In genomic region chr3:107939621-107940236, GRCh38 we compare ENCODE assay signal across 17 cellular contexts.
DNase-seq lines count a peak whose midpoint lies in the region; ATAC-seq and TF ChIP-seq lines count a peak whose summit lies in the region.
"Had no signal": no experiment of that assay in that cellular context is flagged by ENCODE, and none has a peak within 500 bp of the region (broad histone marks: within the 10 kb centered on the region; RNA-seq: fewer than 3 reads in every experiment).

No MANE protein-coding gene starts in this region.

- intact Hi-C loops in body of pancreas (cut with DNase I) = no loop called here
- intact Hi-C loops in activated T-helper 1 cell treated with anti-CD3 and anti-CD28 coated beads, Interleukin-12 subunit alpha, Interleukin-12 subunit beta, Interleukin-2, Interleukin-4 antibody, amounts not matched to agents 30 ng/mL and 10 ng/mL and 1 ng/mL, durations not matched to agents 14 hours and 24 hours and 36 hours (cut with micrococcal nuclease) = loop anchor here (5.0 to 10.0 kb wide), 5 partner anchors 43 to 697 kb away; no protein-coding TSS in a partner anchor

- no peak overlapping the region for H3K27ac ChIP-seq in GM23338 (ENCODE audit: low read depth)
- no peak overlapping the region for H3K27ac ChIP-seq in body of pancreas
- H3K27ac ChIP-seq: C4-2B, KMS-11, PC-9, SJSA1 had no signal

- no peaks in the 10 kb centered on the region for H3K27me3 Mint-ChIP-seq in GM23338 (ENCODE audit: insufficient read depth, low read depth, poor library complexity)
- peaks cover 6% of the 10 kb centered on the region for H3K27me3 Mint-ChIP-seq in nephron progenitor cell (ENCODE audit: low read depth, poor library complexity)
- peaks cover 8% of the 10 kb centered on the region for H3K27me3 Mint-ChIP-seq in stimulated activated naive CD8-positive, alpha-beta T cell treated with anti-CD3 and anti-CD28 coated beads, Interleukin-15, amount 100 ng/mL, for 72 hours
- peaks cover 2% of the 10 kb centered on the region for H3K27me3 Mint-ChIP-seq in activated T-helper 1 cell treated with anti-CD3 and anti-CD28 coated beads, Interleukin-12 subunit alpha, Interleukin-12 subunit beta, Interleukin-2, Interleukin-4 antibody, amounts not matched to agents 30 ng/mL and 10 ng/mL and 1 ng/mL, durations not matched to agents 14 hours and 24 hours and 36 hours (ENCODE audit: insufficient read depth)

- H3K4me3 ChIP-seq in GM23338 (no peak overlapping the region), body of pancreas (no peak overlapping the region)
- H3K4me3 ChIP-seq: MG63, PC-9, SJSA1 had no signal

- TF ChIP-seq CTCF in GM23338 (conservative IDR thresholded peaks at IDR 0.05; ENCODE audit: low read depth in 2 of 2) (no peak), body of pancreas (IDR thresholded peaks at IDR 0.05) (no peak), nephron progenitor cell (IDR thresholded peaks at IDR 0.05) (no peak)

- no peaks in the 10 kb centered on the region for H3F3A ChIP-seq in GM23338 (replicated peaks; ENCODE audit: low read depth)

- WGBS in body of pancreas, 2 donors = 39% methylated on average over 6 of the region's 6 CpGs

- no peak for TF ChIP-seq POLR2A in body of pancreas (IDR thresholded peaks at IDR 0.05)

- H3K4me2 ChIP-seq in GM23338 = no peak overlapping the region
- H3K4me2 ChIP-seq: KMS-11, PC-9 had no signal

- peak; percentile 61 for DNase-seq in DMS53 (lab: John Stamatoyannopoulos, UW)
- no peak for DNase-seq in GM23338 (ENCODE audit: low spot score)
- DNase-seq in body of pancreas = peak in 1 of 4 donors; percentile 7
- no peak for DNase-seq in nephron progenitor cell
- DNase-seq in stimulated activated naive CD8-positive, alpha-beta T cell treated with anti-CD3 and anti-CD28 coated beads, Interleukin-15, amount 100 ng/mL, for 72 hours = no peak
- no peak for DNase-seq in occipital lobe (lab: John Stamatoyannopoulos, UW)
- DNase-seq in activated T-helper 1 cell treated with anti-CD3 and anti-CD28 coated beads, Interleukin-12 subunit alpha, Interleukin-12 subunit beta, Interleukin-2, Interleukin-4 antibody, amounts not matched to agents 30 ng/mL and 10 ng/mL and 1 ng/mL, durations not matched to agents 14 hours and 24 hours and 36 hours (ENCODE audit: low spot score) = no peak
- DNase-seq: DMS 273 treated with DMSO at 0.1 percent for 48 hours, H7, MG63, NCI-H1105, NCI-H187 treated with DMSO at 0.1 percent for 48 hours, NCI-H82, PC-9 had no signal

- H3K27me3 ChIP-seq in GM23338 (ENCODE audit: insufficient read depth) (no peaks in the 10 kb centered on the region), body of pancreas (no peaks in the 10 kb centered on the region)
- H3K27me3 ChIP-seq: MG63, SJSA1 had no signal

- no peaks in the 10 kb centered on the region; the same call in 1 of the 2 replicates for H4K20me1 ChIP-seq in GM23338 (replicated peaks; ENCODE audit: insufficient read depth)

- no peaks in the 10 kb centered on the region for H3K36me3 ChIP-seq in GM23338 (ENCODE audit: insufficient read depth)
- H3K36me3 ChIP-seq in body of pancreas (replicated peaks in 1 of 2; ENCODE audit: insufficient read depth in 1 of 2, low read depth in 2 of 2) = no peaks in the 10 kb centered on the region
- H3K36me3 ChIP-seq: MG63, SJSA1 had no signal

- H3K36me3 Mint-ChIP-seq in GM23338 (ENCODE audit: low read depth) (no peaks in the 10 kb centered on the region), nephron progenitor cell (ENCODE audit: low read depth) (no peaks in the 10 kb centered on the region)
- H3K36me3 Mint-ChIP-seq in activated T-helper 1 cell treated with anti-CD3 and anti-CD28 coated beads, Interleukin-12 subunit alpha, Interleukin-12 subunit beta, Interleukin-2, Interleukin-4 antibody, amounts not matched to agents 30 ng/mL and 10 ng/mL and 1 ng/mL, durations not matched to agents 14 hours and 24 hours and 36 hours (ENCODE audit: low read depth) = peaks cover 2% of the 10 kb centered on the region

- no peak for ATAC-seq in GM23338
- ATAC-seq in body of pancreas = peak; percentile 18
- no peak for ATAC-seq in stimulated activated naive CD8-positive, alpha-beta T cell treated with anti-CD3 and anti-CD28 coated beads, Interleukin-15, amount 100 ng/mL, for 72 hours

- H3K27ac Mint-ChIP-seq in GM23338 = no peak overlapping the region
- H3K27ac Mint-ChIP-seq in nephron progenitor cell = peak overlapping the region; percentile 29
- no peak overlapping the region for H3K27ac Mint-ChIP-seq in stimulated activated naive CD8-positive, alpha-beta T cell treated with anti-CD3 and anti-CD28 coated beads, Interleukin-15, amount 100 ng/mL, for 72 hours
- H3K27ac Mint-ChIP-seq in activated T-helper 1 cell treated with anti-CD3 and anti-CD28 coated beads, Interleukin-12 subunit alpha, Interleukin-12 subunit beta, Interleukin-2, Interleukin-4 antibody, amounts not matched to agents 30 ng/mL and 10 ng/mL and 1 ng/mL, durations not matched to agents 14 hours and 24 hours and 36 hours = no peak overlapping the region

- H3K4me1 Mint-ChIP-seq in GM23338 (peaks cover 10% of the 10 kb centered on the region; the same call in 2 of the 3 replicates), nephron progenitor cell (peaks cover 10% of the 10 kb centered on the region)
- H3K4me1 Mint-ChIP-seq in stimulated activated naive CD8-positive, alpha-beta T cell treated with anti-CD3 and anti-CD28 coated beads, Interleukin-15, amount 100 ng/mL, for 72 hours = peaks cover 26% of the 10 kb centered on the region
- peaks cover 22% of the 10 kb centered on the region for H3K4me1 Mint-ChIP-seq in activated T-helper 1 cell treated with anti-CD3 and anti-CD28 coated beads, Interleukin-12 subunit alpha, Interleukin-12 subunit beta, Interleukin-2, Interleukin-4 antibody, amounts not matched to agents 30 ng/mL and 10 ng/mL and 1 ng/mL, durations not matched to agents 14 hours and 24 hours and 36 hours (ENCODE audit: low read depth)

- peak overlapping the region; percentile 25; the same call in 1 of the 2 replicates for H2AFZ ChIP-seq in GM23338
- H2AFZ ChIP-seq: PC-9 had no signal

- H3K9me3 Mint-ChIP-seq in GM23338 (no peaks in the 10 kb centered on the region), nephron progenitor cell (peaks cover 1% of the 10 kb centered on the region)
- H3K9me3 Mint-ChIP-seq in stimulated activated naive CD8-positive, alpha-beta T cell treated with anti-CD3 and anti-CD28 coated beads, Interleukin-15, amount 100 ng/mL, for 72 hours = peaks cover 0 to 2% of the 10 kb centered on the region in 2 donors
- H3K9me3 Mint-ChIP-seq in activated T-helper 1 cell treated with anti-CD3 and anti-CD28 coated beads, Interleukin-12 subunit alpha, Interleukin-12 subunit beta, Interleukin-2, Interleukin-4 antibody, amounts not matched to agents 30 ng/mL and 10 ng/mL and 1 ng/mL, durations not matched to agents 14 hours and 24 hours and 36 hours = peaks cover 4% of the 10 kb centered on the region

- no peaks in the 10 kb centered on the region for H3K79me2 ChIP-seq in GM23338 (replicated peaks; ENCODE audit: insufficient read depth)

- H3K4me3 Mint-ChIP-seq in GM23338 (no peak overlapping the region), nephron progenitor cell (no peak overlapping the region)
- H3K4me3 Mint-ChIP-seq in stimulated activated naive CD8-positive, alpha-beta T cell treated with anti-CD3 and anti-CD28 coated beads, Interleukin-15, amount 100 ng/mL, for 72 hours = no peak overlapping the region
- no peak overlapping the region for H3K4me3 Mint-ChIP-seq in activated T-helper 1 cell treated with anti-CD3 and anti-CD28 coated beads, Interleukin-12 subunit alpha, Interleukin-12 subunit beta, Interleukin-2, Interleukin-4 antibody, amounts not matched to agents 30 ng/mL and 10 ng/mL and 1 ng/mL, durations not matched to agents 14 hours and 24 hours and 36 hours

- H3K9me3 ChIP-seq in body of pancreas = no peaks in the 10 kb centered on the region
- H3K9me3 ChIP-seq: SJSA1 had no signal

- no peaks in the 10 kb centered on the region; the same call in 1 of the 2 replicates for H3K9me2 ChIP-seq in GM23338 (ENCODE audit: insufficient read depth)

- H3K4me1 ChIP-seq in GM23338 (ENCODE audit: insufficient read depth) (peaks cover 4% of the 10 kb centered on the region; the same call in 1 of the 2 replicates), body of pancreas (peaks cover 6% of the 10 kb centered on the region)
- H3K4me1 ChIP-seq: SJSA1 had no signal

TF ChIP-seq in GM23338, 12 proteins besides CTCF, POLR2A, EP300 and RAD21 (continues in another document):
- TF ChIP-seq NANOG (IDR thresholded peaks at IDR 0.05; ENCODE audit: borderline replicate concordance) (no peak), ZNF114 (CRISPR knock-in tag; IDR thresholded peaks at IDR 0.05) (no peak), STAT1 (IDR thresholded peaks at IDR 0.05; ENCODE audit: unreplicated experiment) (no peak), EZH2 (IDR thresholded peaks at IDR 0.05; ENCODE audit: low read depth, unreplicated experiment) (no peak)
